Comparison of ENCODE assay signal across 8 cellular contexts in the genomic region with DNA sequence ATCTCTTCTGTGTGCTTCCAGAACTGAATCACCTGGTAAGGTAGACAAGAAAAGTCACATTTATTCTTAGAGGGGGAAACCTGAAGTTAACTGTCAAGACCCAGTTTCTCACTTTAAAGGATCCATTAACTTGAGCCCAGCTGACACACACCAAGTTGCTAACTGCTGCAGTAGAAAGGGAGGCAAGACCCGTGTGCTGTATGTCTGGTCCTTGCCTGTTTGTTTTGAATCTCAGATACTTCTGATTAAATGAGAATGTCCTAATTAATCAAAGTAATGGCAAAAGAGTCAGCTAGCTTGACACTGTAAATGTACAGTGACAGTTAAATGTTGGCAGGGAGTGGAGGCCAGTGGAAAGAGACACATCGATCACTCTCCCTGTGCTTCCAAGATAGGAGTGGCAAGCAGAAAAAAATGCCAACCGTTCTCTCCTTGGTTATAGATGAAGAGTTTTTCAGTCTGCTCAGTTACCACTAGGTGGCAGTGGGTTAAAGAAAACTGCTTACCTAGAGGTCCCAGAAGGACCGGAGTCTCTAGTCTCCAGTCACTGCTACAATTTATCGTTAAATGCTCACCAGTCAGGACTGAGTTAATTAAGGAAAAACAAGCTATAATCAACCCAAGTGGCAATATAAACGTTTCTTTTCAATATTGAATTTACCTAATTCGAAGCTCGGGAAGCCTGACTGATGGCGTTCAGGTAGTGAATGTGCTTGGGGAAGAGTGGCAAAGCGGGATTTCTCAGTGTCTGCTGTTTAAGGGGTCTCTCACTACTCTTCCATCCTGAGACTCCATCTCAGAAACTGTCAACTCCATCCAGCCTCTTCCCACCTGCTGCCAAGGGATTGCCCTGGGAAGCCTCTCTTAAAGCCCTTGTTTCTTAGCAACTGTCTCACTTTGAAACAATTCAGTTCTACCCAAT. TPM values are rescaled to one million over a fixed set of nuclear protein-coding genes. Genes with fewer than 3 reads are reported as not detected.
DNase-seq lines count a peak whose midpoint lies in the region; ATAC-seq and TF ChIP-seq lines count a peak whose summit lies in the region.

No MANE protein-coding gene starts in this region.

- no peaks in the 10 kb centered on the region for H3K79me2 ChIP-seq in smooth muscle cell (ENCODE audit: low read depth)

- H3K4me2 ChIP-seq in smooth muscle cell: no peak overlapping the region

- peaks cover 5% of the 10 kb centered on the region for H3K4me1 ChIP-seq in smooth muscle cell (ENCODE audit: low read depth)

- no peak overlapping the region for H3K9ac ChIP-seq in smooth muscle cell (ENCODE audit: low read depth)

- H3K36me3 ChIP-seq in smooth muscle cell (ENCODE audit: low read depth): no peaks in the 10 kb centered on the region

- H3K9me3 ChIP-seq in smooth muscle cell (replicated peaks; ENCODE audit: low read depth): no peaks in the 10 kb centered on the region

- in situ Hi-C loops in astrocyte of the spinal cord (cut with HindIII; ENCODE audit: low sequenced_read_pairs): no loop called here

- no peaks in the 10 kb centered on the region for H3K27me3 ChIP-seq in smooth muscle cell (ENCODE audit: low read depth)

- no peaks in the 10 kb centered on the region for H4K20me1 ChIP-seq in smooth muscle cell (ENCODE audit: low read depth)

- TF ChIP-seq CTCF in astrocyte of the spinal cord (IDR thresholded peaks at IDR 0.05; ENCODE audit: low read depth, low read length): peak; percentile 82
- peak; percentile 72 for TF ChIP-seq CTCF in smooth muscle cell (IDR thresholded peaks at IDR 0.05; ENCODE audit: borderline replicate concordance, insufficient read depth, poor library complexity, severe bottlenecking)

- H3K4me3 ChIP-seq in astrocyte of the spinal cord (ENCODE audit: low read depth, low read length): no peak overlapping the region
- H3K4me3 ChIP-seq in smooth muscle cell: no peak overlapping the region

- 47% methylated on average over 10 of the region's 10 CpGs for WGBS in smooth muscle cell (ENCODE audit: low lambda C conversion rate)

- ATAC-seq in HG03460 (IDR thresholded peaks at IDR 0.05; ENCODE audit: unreplicated experiment): peak; percentile 84

- DNase-seq in DMS53 (lab: John Stamatoyannopoulos, UW) (peak; percentile 85), GM19240 (ENCODE audit: insufficient read length, low spot score) (peak; percentile 35), NCI-H82 (lab: John Stamatoyannopoulos, UW) (peak; percentile 79), astrocyte of the spinal cord (ENCODE audit: low read depth, low spot score) (peak; percentile 72), iPS-NIHi11 (ENCODE audit: low spot score) (peak; percentile 77), smooth muscle cell (lab: John Stamatoyannopoulos, UW; ENCODE audit: unreplicated experiment) (no peak)
- DNase-seq in NK-92 treated with Interleukin-12 subunit alpha and Interleukin-12 subunit beta, amount 100 ng/mL, for 24 hours (lab: John Stamatoyannopoulos, UW): no peak

- no peak overlapping the region for H3K27ac ChIP-seq in smooth muscle cell (ENCODE audit: low read depth)

- no peaks in the 10 kb centered on the region for H3F3A ChIP-seq in smooth muscle cell (ENCODE audit: low read depth)

- H2AFZ ChIP-seq in smooth muscle cell (ENCODE audit: low read depth): no peak overlapping the region

RNA-seq across cellular contexts. Expression of a gene that starts 18.4 kb away (rescaled TPM):
- 6.4 and 7.5 TPM in 2 replicates for total RNA-seq in smooth muscle cell
- polyA plus RNA-seq in smooth muscle cell: 2.2 and 2.6 TPM in 2 replicates

RNA-seq across cellular contexts. Expression of a gene that starts 30.7 kb away (rescaled TPM):
- total RNA-seq in smooth muscle cell: 6.5 and 12.9 TPM in 2 replicates
- 3.9 and 4.4 TPM in 2 replicates for polyA plus RNA-seq in smooth muscle cell

Comparison
In these comparisons a context has a peak if more than half of its experiments do, and no peak if none do; other contexts are left out.
1. DNase-seq: peak in DMS53 (single experiment), GM19240 (single experiment), NCI-H82 (single experiment), astrocyte of the spinal cord (single experiment) and iPS-NIHi11 (single experiment); none in smooth muscle cell (single experiment) and NK-92 treated with Interleukin-12 subunit alpha and Interleukin-12 subunit beta, amount 100 ng/mL, for 24 hours (single experiment).